In genomic region chr2:40310303-40310702, GRCh38 we compare ENCODE assay signal across 8 cellular contexts.
"Had no signal": no experiment of that assay in that cellular context is flagged by ENCODE, and none has a peak within 500 bp of the region (broad histone marks: within the 10 kb centered on the region; RNA-seq: fewer than 3 reads in every experiment).

No MANE protein-coding gene starts in this region.

- ATAC-seq: HCT116, HepG2 had no signal

- H3K27ac ChIP-seq: GM23248, HL-60 had no signal

- H3K36me3 ChIP-seq: HAP-1 had no signal

- DNase-seq: GM23248, GOT3, H7, HFFc6 had no signal

- H3K4me3 ChIP-seq: GM23248, HAP-1 had no signal

- H3K4me1 ChIP-seq: HAP-1 had no signal
